ENCODE assay signal across 2 cellular contexts in the genomic region with DNA sequence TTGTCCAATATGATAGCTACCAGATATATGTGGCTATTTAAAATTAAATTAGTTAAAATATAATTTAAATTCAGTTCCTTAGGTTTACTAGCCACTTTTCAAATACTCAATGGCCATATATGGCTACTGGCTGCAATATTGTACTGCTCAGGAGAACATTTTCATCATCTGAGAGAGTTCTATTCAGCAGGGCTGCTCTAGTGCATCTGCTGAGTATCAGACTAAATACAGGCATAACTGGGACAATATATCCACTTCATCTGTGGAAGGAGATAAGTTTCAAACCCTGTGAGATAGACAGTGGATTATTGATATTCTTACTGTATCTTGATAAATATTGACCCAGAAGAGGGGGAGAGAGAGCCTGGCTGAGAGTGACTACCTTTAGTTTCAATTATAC.
TF ChIP-seq lines count a peak whose summit lies in the region.

No MANE protein-coding gene starts in this region.

TF ChIP-seq in HCT116, 20 proteins besides CTCF, POLR2A, EP300 and RAD21 (continued from another document):
- no peak for TF ChIP-seq ZNF274 (IDR thresholded peaks at IDR 0.05; ENCODE audit: low read depth, low read length)
- no peak for TF ChIP-seq SRF (IDR thresholded peaks at IDR 0.05; ENCODE audit: low read depth)
- TF ChIP-seq, protein P1, sequence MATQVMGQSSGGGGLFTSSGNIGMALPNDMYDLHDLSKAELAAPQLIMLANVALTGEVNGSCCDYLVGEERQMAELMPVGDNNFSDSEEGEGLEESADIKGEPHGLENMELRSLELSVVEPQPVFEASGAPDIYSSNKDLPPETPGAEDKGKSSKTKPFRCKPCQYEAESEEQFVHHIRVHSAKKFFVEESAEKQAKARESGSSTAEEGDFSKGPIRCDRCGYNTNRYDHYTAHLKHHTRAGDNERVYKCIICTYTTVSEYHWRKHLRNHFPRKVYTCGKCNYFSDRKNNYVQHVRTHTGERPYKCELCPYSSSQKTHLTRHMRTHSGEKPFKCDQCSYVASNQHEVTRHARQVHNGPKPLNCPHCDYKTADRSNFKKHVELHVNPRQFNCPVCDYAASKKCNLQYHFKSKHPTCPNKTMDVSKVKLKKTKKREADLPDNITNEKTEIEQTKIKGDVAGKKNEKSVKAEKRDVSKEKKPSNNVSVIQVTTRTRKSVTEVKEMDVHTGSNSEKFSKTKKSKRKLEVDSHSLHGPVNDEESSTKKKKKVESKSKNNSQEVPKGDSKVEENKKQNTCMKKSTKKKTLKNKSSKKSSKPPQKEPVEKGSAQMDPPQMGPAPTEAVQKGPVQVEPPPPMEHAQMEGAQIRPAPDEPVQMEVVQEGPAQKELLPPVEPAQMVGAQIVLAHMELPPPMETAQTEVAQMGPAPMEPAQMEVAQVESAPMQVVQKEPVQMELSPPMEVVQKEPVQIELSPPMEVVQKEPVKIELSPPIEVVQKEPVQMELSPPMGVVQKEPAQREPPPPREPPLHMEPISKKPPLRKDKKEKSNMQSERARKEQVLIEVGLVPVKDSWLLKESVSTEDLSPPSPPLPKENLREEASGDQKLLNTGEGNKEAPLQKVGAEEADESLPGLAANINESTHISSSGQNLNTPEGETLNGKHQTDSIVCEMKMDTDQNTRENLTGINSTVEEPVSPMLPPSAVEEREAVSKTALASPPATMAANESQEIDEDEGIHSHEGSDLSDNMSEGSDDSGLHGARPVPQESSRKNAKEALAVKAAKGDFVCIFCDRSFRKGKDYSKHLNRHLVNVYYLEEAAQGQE (IDR thresholded peaks at IDR 0.05; ENCODE audit: low read depth): no peak

TF ChIP-seq in SK-N-SH, 30 proteins besides CTCF, POLR2A, EP300 and RAD21 (continued from another document):
- TF ChIP-seq, protein P2, sequence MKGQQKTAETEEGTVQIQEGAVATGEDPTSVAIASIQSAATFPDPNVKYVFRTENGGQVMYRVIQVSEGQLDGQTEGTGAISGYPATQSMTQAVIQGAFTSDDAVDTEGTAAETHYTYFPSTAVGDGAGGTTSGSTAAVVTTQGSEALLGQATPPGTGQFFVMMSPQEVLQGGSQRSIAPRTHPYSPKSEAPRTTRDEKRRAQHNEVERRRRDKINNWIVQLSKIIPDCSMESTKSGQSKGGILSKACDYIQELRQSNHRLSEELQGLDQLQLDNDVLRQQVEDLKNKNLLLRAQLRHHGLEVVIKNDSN (IDR thresholded peaks at IDR 0.05; ENCODE audit: borderline replicate concordance, low read depth): no peak
- TF ChIP-seq JUND (IDR thresholded peaks at IDR 0.05) (no peak), RXRA (IDR thresholded peaks at IDR 0.05; ENCODE audit: borderline replicate concordance, low read depth) (no peak)
- TF ChIP-seq, protein P3, sequence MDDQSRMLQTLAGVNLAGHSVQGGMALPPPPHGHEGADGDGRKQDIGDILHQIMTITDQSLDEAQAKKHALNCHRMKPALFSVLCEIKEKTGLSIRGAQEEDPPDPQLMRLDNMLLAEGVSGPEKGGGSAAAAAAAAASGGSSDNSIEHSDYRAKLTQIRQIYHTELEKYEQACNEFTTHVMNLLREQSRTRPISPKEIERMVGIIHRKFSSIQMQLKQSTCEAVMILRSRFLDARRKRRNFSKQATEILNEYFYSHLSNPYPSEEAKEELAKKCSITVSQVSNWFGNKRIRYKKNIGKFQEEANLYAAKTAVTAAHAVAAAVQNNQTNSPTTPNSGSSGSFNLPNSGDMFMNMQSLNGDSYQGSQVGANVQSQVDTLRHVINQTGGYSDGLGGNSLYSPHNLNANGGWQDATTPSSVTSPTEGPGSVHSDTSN (IDR thresholded peaks at IDR 0.05): no peak
